In genomic region chr21:33231526-33231925, GRCh38 we compare ENCODE assay signal across 8 cellular contexts. TPM values are rescaled to one million over a fixed set of nuclear protein-coding genes. Genes with fewer than 3 reads are reported as not detected.
DNase-seq lines count a peak whose midpoint lies in the region; ATAC-seq and TF ChIP-seq lines count a peak whose summit lies in the region.

No MANE protein-coding gene starts in this region.

- intact Hi-C loops in right lobe of liver (cut with DNase I), result no loop called here

- no peaks in the 10 kb centered on the region for H3K9me3 ChIP-seq in right lobe of liver
- no peaks in the 10 kb centered on the region for H3K9me3 ChIP-seq in gastroesophageal sphincter

- H3K36me3 Mint-ChIP-seq in activated T-cell treated with anti-CD3 and anti-CD28 coated beads, Interleukin-2, amount 50 U/mL, for 72 hours (ENCODE audit: insufficient read depth in 2 of 2), result peaks cover 4 to 11% of the 10 kb centered on the region in 2 donors
- peaks cover 33% of the 10 kb centered on the region for H3K36me3 Mint-ChIP-seq in stimulated activated naive CD8-positive, alpha-beta T cell treated with anti-CD3 and anti-CD28 coated beads, Interleukin-15, Interleukin-2, amounts not matched to agents 100 ng/mL and 50 ng/mL, for 24 hours (ENCODE audit: low read depth)

- H3K4me3 ChIP-seq in Jurkat, Clone E6-1 (ENCODE audit: low read length), result peak overlapping the region; percentile 90
- H3K4me3 ChIP-seq in right lobe of liver (peak overlapping the region; percentile 97 to 99 (median 98)), gastroesophageal sphincter (peak overlapping the region in 1 of 2 donors; percentile 22)

- TF ChIP-seq POLR2A in right lobe of liver (IDR thresholded peaks at IDR 0.05) (no peak), gastroesophageal sphincter (IDR thresholded peaks at IDR 0.05) (no peak)

- H3K4me1 ChIP-seq in right lobe of liver (peaks cover 0 to 35% (median 15%) of the 10 kb centered on the region in 4 donors), gastroesophageal sphincter (peaks cover 0 to 38% (median 3%) of the 10 kb centered on the region in 3 donors)

- DNase-seq in Jurkat, Clone E6-1 (ENCODE audit: low read depth, low spot score), result no peak
- peak; percentile 68 to 76 for DNase-seq in activated T-cell treated with anti-CD3 and anti-CD28 coated beads, Interleukin-2, amount 50 U/mL, for 72 hours
- DNase-seq in right lobe of liver, result no peak
- no peak for DNase-seq in NCI-H1930 (lab: John Stamatoyannopoulos, UW)

- H3K27me3 ChIP-seq in right lobe of liver (no peaks in the 10 kb centered on the region), gastroesophageal sphincter (no peaks in the 10 kb centered on the region)

- peak overlapping the region; percentile 83 to 97 for H3K4me3 Mint-ChIP-seq in activated T-cell treated with anti-CD3 and anti-CD28 coated beads, Interleukin-2, amount 50 U/mL, for 72 hours
- H3K4me3 Mint-ChIP-seq in stimulated activated naive CD8-positive, alpha-beta T cell treated with anti-CD3 and anti-CD28 coated beads, Interleukin-15, Interleukin-2, amounts not matched to agents 100 ng/mL and 50 ng/mL, for 24 hours, result peak overlapping the region; percentile 89

- ATAC-seq in activated T-cell treated with anti-CD3 and anti-CD28 coated beads, Interleukin-2, amount 50 U/mL, for 72 hours (replicated peaks in 1 of 2), result peak; percentile 77 to 86
- no peak for ATAC-seq in right lobe of liver
- no peak for ATAC-seq in gastroesophageal sphincter
- ATAC-seq in HG02588 (IDR thresholded peaks at IDR 0.05; ENCODE audit: unreplicated experiment), result no peak
- ATAC-seq in HG03159 (IDR thresholded peaks at IDR 0.05; ENCODE audit: unreplicated experiment), result no peak

- H3K27me3 Mint-ChIP-seq in activated T-cell treated with anti-CD3 and anti-CD28 coated beads, Interleukin-2, amount 50 U/mL, for 72 hours (ENCODE audit: low read depth), result no peaks in the 10 kb centered on the region
- H3K27me3 Mint-ChIP-seq in stimulated activated naive CD8-positive, alpha-beta T cell treated with anti-CD3 and anti-CD28 coated beads, Interleukin-15, Interleukin-2, amounts not matched to agents 100 ng/mL and 50 ng/mL, for 24 hours, result no peaks in the 10 kb centered on the region

- TF ChIP-seq EP300 in gastroesophageal sphincter (IDR thresholded peaks at IDR 0.05), result no peak

- H3K27ac ChIP-seq in right lobe of liver, result peak overlapping the region in 2 of 3 donors; percentile 93 to 98
- peak overlapping the region in 2 of 4 donors; percentile 0 to 40 for H3K27ac ChIP-seq in gastroesophageal sphincter

- H3K4me1 Mint-ChIP-seq in activated T-cell treated with anti-CD3 and anti-CD28 coated beads, Interleukin-2, amount 50 U/mL, for 72 hours (ENCODE audit: low read depth), result peaks cover 70% of the 10 kb centered on the region
- peaks cover 74% of the 10 kb centered on the region for H3K4me1 Mint-ChIP-seq in stimulated activated naive CD8-positive, alpha-beta T cell treated with anti-CD3 and anti-CD28 coated beads, Interleukin-15, Interleukin-2, amounts not matched to agents 100 ng/mL and 50 ng/mL, for 24 hours (ENCODE audit: low read depth)

- H3K36me3 ChIP-seq in right lobe of liver (no peaks in the 10 kb centered on the region), gastroesophageal sphincter (no peaks in the 10 kb centered on the region)

- H3K9me3 Mint-ChIP-seq in activated T-cell treated with anti-CD3 and anti-CD28 coated beads, Interleukin-2, amount 50 U/mL, for 72 hours, result no peaks in the 10 kb centered on the region
- H3K9me3 Mint-ChIP-seq in stimulated activated naive CD8-positive, alpha-beta T cell treated with anti-CD3 and anti-CD28 coated beads, Interleukin-15, Interleukin-2, amounts not matched to agents 100 ng/mL and 50 ng/mL, for 24 hours, result no peaks in the 10 kb centered on the region

- TF ChIP-seq CTCF in right lobe of liver (IDR thresholded peaks at IDR 0.05), result no peak
- no peak for TF ChIP-seq CTCF in gastroesophageal sphincter (IDR thresholded peaks at IDR 0.05)

- 10% methylated on average over 8 of the region's 8 CpGs for WGBS in right lobe of liver (ENCODE audit: insufficient coverage, low coverage, low lambda C conversion rate, missing lambda C conversion rate)
- 74 to 77% methylated on average over 5 to 8 of the region's 8 CpGs for WGBS in gastroesophageal sphincter (ENCODE audit: low coverage in 1 of 2), 2 donors

- peak overlapping the region; percentile 88 for H3K27ac Mint-ChIP-seq in activated T-cell treated with anti-CD3 and anti-CD28 coated beads, Interleukin-2, amount 50 U/mL, for 72 hours
- peak overlapping the region; percentile 90 for H3K27ac Mint-ChIP-seq in stimulated activated naive CD8-positive, alpha-beta T cell treated with anti-CD3 and anti-CD28 coated beads, Interleukin-15, Interleukin-2, amounts not matched to agents 100 ng/mL and 50 ng/mL, for 24 hours

RNA-seq across cellular contexts. Expression of gene IFNAR2, which starts 1.8 kb away (rescaled TPM):
- polyA plus RNA-seq in Jurkat, Clone E6-1 (2012; ENCODE audit: insufficient read depth, insufficient read length), result 79.8 TPM
- total RNA-seq in activated T-cell treated with anti-CD3 and anti-CD28 coated beads, Interleukin-2, amount 50 U/mL, for 72 hours, result 10 to 100 TPM; 30.5 to 30.7 TPM
- total RNA-seq in right lobe of liver, result 10 to 100 TPM; 12.4 to 35.5 (median 16.3) TPM
- 10 to 100 TPM; 12.0 to 19.1 (median 14.7) TPM for total RNA-seq in gastroesophageal sphincter

RNA-seq across cellular contexts. Expression of gene IL10RB, which starts 34.6 kb away (rescaled TPM):
- polyA plus RNA-seq in Jurkat, Clone E6-1 (2012; ENCODE audit: insufficient read depth, insufficient read length), result 16.8 TPM
- total RNA-seq in activated T-cell treated with anti-CD3 and anti-CD28 coated beads, Interleukin-2, amount 50 U/mL, for 72 hours, result 10 to 100 TPM; 36.4 to 44.0 TPM
- total RNA-seq in right lobe of liver (10 to 100 TPM; 10.5 to 24.2 (median 20.3) TPM), gastroesophageal sphincter (10 to 100 TPM; 13.1 to 23.7 (median 20.5) TPM)

Comparison
In these comparisons a context has a peak if more than half of its experiments do, and no peak if none do; other contexts are left out.
1. DNase-seq: peak in activated T-cell treated with anti-CD3 and anti-CD28 coated beads, Interleukin-2, amount 50 U/mL, for 72 hours (2 of 2); none in Jurkat, Clone E6-1 (single experiment), right lobe of liver (0 of 3) and NCI-H1930 (0 of 2).
2. ATAC-seq: peak in activated T-cell treated with anti-CD3 and anti-CD28 coated beads, Interleukin-2, amount 50 U/mL, for 72 hours (2 of 2); none in right lobe of liver (0 of 4), gastroesophageal sphincter (single experiment), HG02588 (single experiment) and HG03159 (single experiment).